8 cellular contexts compared by ENCODE assay signal in genomic region chr1:151166506-151166956, GRCh38. TPM values are rescaled to one million over a fixed set of nuclear protein-coding genes. Genes with fewer than 3 reads are reported as not detected.
A peak's percentile ranks its signal among the peaks of the same experiment; 100 is the strongest.
DNase-seq lines count a peak whose midpoint lies in the region; ATAC-seq and TF ChIP-seq lines count a peak whose summit lies in the region.

No MANE protein-coding gene starts in this region.

- peaks cover 9 to 25% of the 10 kb centered on the region in 2 donors for H3K4me1 ChIP-seq in thoracic aorta (ENCODE audit: control insufficient read depth in 1 of 2, low read depth in 2 of 2)

- in situ Hi-C loops in astrocyte of the spinal cord (cut with HindIII; ENCODE audit: low sequenced_read_pairs) = no loop called here

- ATAC-seq in thoracic aorta (ENCODE audit: insufficient number of reproducible peaks, low FRiP score, low read depth) (no peak), left lobe of liver (no peak)

- no peak for DNase-seq in GM06990 (ENCODE audit: extremely low read depth, insufficient read length)
- peak; percentile 49 for DNase-seq in LoVo (ENCODE audit: low spot score)
- DNase-seq in astrocyte of the spinal cord (ENCODE audit: low read depth, low spot score) = peak; percentile 69
- peak; percentile 29 for DNase-seq in kidney glomerular epithelial cell (lab: John Stamatoyannopoulos, UW)
- no peak for DNase-seq in thoracic aorta (ENCODE audit: low spot score)
- no peak for DNase-seq in NCI-H524 treated with DMSO at 0.1 percent for 48 hours (lab: John Stamatoyannopoulos, UW)
- DNase-seq in left lobe of liver (ENCODE audit: low spot score) = no peak
- no peak for DNase-seq in inferior parietal cortex (ENCODE audit: extremely low spot score)

- no peaks in the 10 kb centered on the region for H3K9me3 ChIP-seq in thoracic aorta

- peak overlapping the region; percentile 95 to 98 for H3K27ac ChIP-seq in thoracic aorta

- TF ChIP-seq CTCF in GM06990 (IDR thresholded peaks at IDR 0.05; ENCODE audit: insufficient read depth, low read length, poor library complexity, severe bottlenecking) (no peak), astrocyte of the spinal cord (IDR thresholded peaks at IDR 0.05; ENCODE audit: low read depth, low read length) (no peak), thoracic aorta (IDR thresholded peaks at IDR 0.05) (no peak)

- H3K36me3 ChIP-seq in GM06990 (ENCODE audit: control insufficient read depth, insufficient read depth, low read length) (peaks cover 13% of the 10 kb centered on the region), thoracic aorta (peaks cover 20% of the 10 kb centered on the region)

- H3K27me3 ChIP-seq in GM06990 (replicated peaks; ENCODE audit: control insufficient read depth, insufficient read depth, low read length) = no peaks in the 10 kb centered on the region
- H3K27me3 ChIP-seq in thoracic aorta (replicated peaks; ENCODE audit: insufficient read depth) = no peaks in the 10 kb centered on the region

- H3K4me3 ChIP-seq in GM06990 (replicated peaks; ENCODE audit: low read depth, low read length) (peak overlapping the region; percentile 66), astrocyte of the spinal cord (ENCODE audit: low read depth, low read length) (peak overlapping the region; percentile 92), thoracic aorta (peak overlapping the region; percentile 87)

RNA-seq across cellular contexts. Expression of gene SCNM1, which starts 0.6 kb away (rescaled TPM):
- total RNA-seq in thoracic aorta (10 to 100 TPM; 19.1 to 27.7 TPM), left lobe of liver (9.4 TPM)

RNA-seq across cellular contexts. Expression of gene LYSMD1, which starts 0.8 kb away (rescaled TPM):
- total RNA-seq in thoracic aorta = 1 to 10 TPM; 5.6 to 8.7 TPM
- total RNA-seq in left lobe of liver = 3.9 TPM

RNA-seq across cellular contexts. Expression of gene TMOD4, which starts 9.2 kb away (rescaled TPM):
- not detected for total RNA-seq in thoracic aorta
- total RNA-seq in left lobe of liver = 0.33 TPM

RNA-seq across cellular contexts. Expression of gene TNFAIP8L2, which starts 10.1 kb away (rescaled TPM):
- 10 to 100 TPM in 1 of 2 donors, 1 to 10 TPM in 1; 3.9 to 14.1 TPM for total RNA-seq in thoracic aorta
- 0.96 TPM for total RNA-seq in left lobe of liver

RNA-seq across cellular contexts. Expression of gene SEMA6C, which starts 20.1 kb away (rescaled TPM):
- total RNA-seq in thoracic aorta (1 to 10 TPM; 6.3 to 6.8 TPM), left lobe of liver (6.4 TPM)

Comparison
In these comparisons a context has a peak if more than half of its experiments do, and no peak if none do; other contexts are left out.
1. DNase-seq: peak in LoVo (single experiment), astrocyte of the spinal cord (single experiment) and kidney glomerular epithelial cell (single experiment); none in GM06990 (single experiment), thoracic aorta (single experiment), NCI-H524 treated with DMSO at 0.1 percent for 48 hours (single experiment), left lobe of liver (single experiment) and inferior parietal cortex (single experiment).
2. Peak in every context shown above with its lines, with median percentiles within 50 percentile points of each other: H3K4me3 ChIP-seq.